In genomic region chr14:103508521-103508920, GRCh38 we compare ENCODE assay signal across 12 cellular contexts.
"Had no signal": no experiment of that assay in that cellular context is flagged by ENCODE, and none has a peak within 500 bp of the region (broad histone marks: within the 10 kb centered on the region; RNA-seq: fewer than 3 reads in every experiment).

No MANE protein-coding gene starts in this region.

- H3K27me3 Mint-ChIP-seq: activated CD4-positive, alpha-beta T cell treated with anti-CD3 and anti-CD28 coated beads for 36 hours; activated T-helper 17 cell treated with anti-CD3 and anti-CD28 coated beads, Interleukin-2, amount 50 U/mL, for 72 hours had no signal

- ATAC-seq: activated CD4-positive, alpha-beta T cell treated with anti-CD3 and anti-CD28 coated beads for 36 hours; activated T-helper 17 cell treated with anti-CD3 and anti-CD28 coated beads, Interleukin-2, amount 50 U/mL, for 72 hours; heart left ventricle; stimulated activated naive CD8-positive, alpha-beta T cell treated with anti-CD3 and anti-CD28 coated beads, Interleukin-15, Interleukin-2, amounts not matched to agents 100 U/mL and 50 U/mL, for 24 hours had no signal

- H3K4me3 Mint-ChIP-seq: activated CD4-positive, alpha-beta T cell treated with anti-CD3 and anti-CD28 coated beads for 36 hours; activated naive CD4-positive, alpha-beta T cell treated with anti-CD3 and anti-CD28 coated beads for 36 hours; activated T-helper 17 cell treated with anti-CD3 and anti-CD28 coated beads, Interleukin-2, amount 50 U/mL, for 72 hours; mesothelial cell of epicardium had no signal

- H3K27ac Mint-ChIP-seq: activated CD4-positive, alpha-beta T cell treated with anti-CD3 and anti-CD28 coated beads for 36 hours; activated naive CD4-positive, alpha-beta T cell treated with anti-CD3 and anti-CD28 coated beads for 36 hours; activated T-helper 17 cell treated with anti-CD3 and anti-CD28 coated beads, Interleukin-2, amount 50 U/mL, for 72 hours; mesothelial cell of epicardium had no signal

- H3K27ac ChIP-seq: breast epithelium, heart left ventricle, right atrium auricular region, suprapubic skin, WERI-Rb-1 had no signal

- DNase-seq: activated CD4-positive, alpha-beta T cell treated with anti-CD3 and anti-CD28 coated beads for 36 hours; activated naive CD4-positive, alpha-beta T cell treated with anti-CD3 and anti-CD28 coated beads for 36 hours; amniotic stem cell; heart left ventricle; stimulated activated CD4-positive, alpha-beta T cell treated with anti-CD3 and anti-CD28 coated beads, Interleukin-2, amount 100 ng/mL, for 24 hours; stimulated activated naive CD8-positive, alpha-beta T cell treated with anti-CD3 and anti-CD28 coated beads, Interleukin-15, Interleukin-2, amounts not matched to agents 100 U/mL and 50 U/mL, for 24 hours; WERI-Rb-1 had no signal

- H3K9me3 Mint-ChIP-seq: activated naive CD4-positive, alpha-beta T cell treated with anti-CD3 and anti-CD28 coated beads for 36 hours; activated T-helper 17 cell treated with anti-CD3 and anti-CD28 coated beads, Interleukin-2, amount 50 U/mL, for 72 hours; mesothelial cell of epicardium had no signal
